In the genomic region with DNA sequence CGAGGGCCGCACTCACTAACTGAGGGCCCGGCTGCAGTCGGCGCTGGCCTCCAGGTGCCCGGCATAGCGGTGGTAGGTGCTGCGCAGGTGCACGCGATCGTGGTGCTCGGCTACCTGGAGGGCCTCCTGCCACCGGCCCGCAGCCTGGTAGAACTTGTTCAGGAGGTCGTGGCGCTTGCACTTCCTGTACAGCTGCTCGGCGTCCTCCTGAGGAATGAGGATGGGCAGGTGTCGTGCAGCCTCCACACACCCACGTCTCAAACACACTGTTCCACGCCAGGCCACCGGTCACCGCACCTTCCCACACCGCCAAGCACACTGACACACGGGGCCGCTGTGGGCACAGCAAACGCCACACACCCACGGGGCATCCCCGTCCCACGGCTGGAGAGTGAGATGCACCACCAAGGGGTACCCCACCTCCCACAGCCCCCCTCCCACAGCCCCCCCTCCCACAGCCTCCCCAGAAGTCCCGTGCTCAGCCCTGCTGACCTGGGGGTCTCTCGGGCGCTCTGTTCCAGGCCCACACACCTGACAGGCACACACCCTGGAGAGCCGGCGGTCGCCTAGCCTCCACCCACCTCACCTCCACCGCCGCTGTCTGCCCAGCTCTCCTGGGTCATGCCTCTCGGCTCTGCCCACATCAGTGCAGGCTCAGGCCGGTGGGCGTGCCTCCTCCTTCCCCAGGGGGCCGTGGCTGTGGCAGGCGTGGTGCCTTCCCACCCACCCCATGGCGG, we compare ENCODE assay signal across 21 cellular contexts. TPM values are rescaled to one million over a fixed set of nuclear protein-coding genes. Genes with fewer than 3 reads are reported as not detected.
DNase-seq lines count a peak whose midpoint lies in the region; ATAC-seq lines count a peak whose summit lies in the region.
"Had no signal": no experiment of that assay in that cellular context is flagged by ENCODE, and none has a peak within 500 bp of the region (broad histone marks: within the 10 kb centered on the region; RNA-seq: fewer than 3 reads in every experiment).

No MANE protein-coding gene starts in this region.

- H3K9me3 Mint-ChIP-seq in activated T-cell treated with anti-CD3 and anti-CD28 coated beads, Interleukin-2, amount 50 U/mL, for 4 hours: no peaks in the 10 kb centered on the region
- H3K9me3 Mint-ChIP-seq in effector memory CD8-positive, alpha-beta T cell: no peaks in the 10 kb centered on the region
- H3K9me3 Mint-ChIP-seq: brain; memory B cell; natural killer cell treated with Interleukin-12 subunit alpha and Interleukin-12 subunit beta and Interleukin-15 and Interleukin-18, amount 100 ng/mL, for 72 hours had no signal

- no peaks in the 10 kb centered on the region for H3K27me3 Mint-ChIP-seq in activated T-cell treated with anti-CD3 and anti-CD28 coated beads, Interleukin-2, amount 50 U/mL, for 4 hours (ENCODE audit: low read depth)
- H3K27me3 Mint-ChIP-seq in effector memory CD8-positive, alpha-beta T cell: no peaks in the 10 kb centered on the region
- H3K27me3 Mint-ChIP-seq: brain; natural killer cell treated with Interleukin-12 subunit alpha and Interleukin-12 subunit beta and Interleukin-15 and Interleukin-18, amount 100 ng/mL, for 72 hours; progenitor cell of endocrine pancreas had no signal

- 89% methylated on average over 44 of the region's 44 CpGs for WGBS in urinary bladder

- H3K4me3 ChIP-seq in urinary bladder (ENCODE audit: low read depth, low read length) (no peak overlapping the region), MG63 (no peak overlapping the region)
- H3K4me3 ChIP-seq: thyroid gland had no signal

- H3K27me3 ChIP-seq in MG63: no peaks in the 10 kb centered on the region
- H3K27me3 ChIP-seq: thyroid gland had no signal

- peak overlapping the region in 1 of 2 donors; percentile 23 for H3K27ac Mint-ChIP-seq in effector memory CD8-positive, alpha-beta T cell
- H3K27ac Mint-ChIP-seq: brain; memory B cell; natural killer cell treated with Interleukin-12 subunit alpha and Interleukin-12 subunit beta and Interleukin-15 and Interleukin-18, amount 100 ng/mL, for 72 hours; progenitor cell of endocrine pancreas had no signal

- peak; percentile 55 for DNase-seq in activated T-cell treated with anti-CD3 and anti-CD28 coated beads, Interleukin-2, amount 50 U/mL, for 1 hour
- DNase-seq in activated T-cell treated with anti-CD3 and anti-CD28 coated beads for 4 hours (no peak), GM03348 (ENCODE audit: low spot score) (no peak), MG63 (no peak)
- no peak for DNase-seq in activated T-cell treated with anti-CD3 and anti-CD28 coated beads, Interleukin-2, amount 50 U/mL, for 4 hours
- DNase-seq in effector memory CD8-positive, alpha-beta T cell: no peak
- DNase-seq: COR-L47, foreskin melanocyte, kidney glomerular epithelial cell, NCI-H1694 treated with DMSO at 0.1 percent for 48 hours, NCI-H2227 treated with DMSO at 0.1 percent for 48 hours, SK-N-SH, small intestine, thyroid gland had no signal

- no peaks in the 10 kb centered on the region for H3K9me3 ChIP-seq in MG63
- H3K9me3 ChIP-seq: SK-N-SH, thyroid gland had no signal

- peaks cover 28% of the 10 kb centered on the region for H3K4me1 Mint-ChIP-seq in activated T-cell treated with anti-CD3 and anti-CD28 coated beads, Interleukin-2, amount 50 U/mL, for 4 hours (ENCODE audit: low read depth)
- peaks cover 6 to 10% of the 10 kb centered on the region in 2 donors for H3K4me1 Mint-ChIP-seq in effector memory CD8-positive, alpha-beta T cell (ENCODE audit: low read depth in 2 of 2)
- H3K4me1 Mint-ChIP-seq: brain, memory B cell had no signal

- H3K4me1 ChIP-seq in urinary bladder (ENCODE audit: insufficient read depth): peaks cover 3% of the 10 kb centered on the region

- ATAC-seq in activated T-cell treated with anti-CD3 and anti-CD28 coated beads, Interleukin-2, amount 50 U/mL, for 4 hours: peak; percentile 29 to 38
- peak; percentile 68 for ATAC-seq in effector memory CD8-positive, alpha-beta T cell (replicated peaks)
- ATAC-seq in HG03439 (IDR thresholded peaks at IDR 0.05; ENCODE audit: unreplicated experiment): no peak
- ATAC-seq: natural killer cell treated with Interleukin-12 subunit alpha and Interleukin-12 subunit beta and Interleukin-15 and Interleukin-18, amount 100 ng/mL, for 72 hours had no signal

- no peaks in the 10 kb centered on the region for H3K36me3 Mint-ChIP-seq in activated T-cell treated with anti-CD3 and anti-CD28 coated beads, Interleukin-2, amount 50 U/mL, for 4 hours (ENCODE audit: insufficient read depth)
- peaks cover 5% of the 10 kb centered on the region for H3K36me3 Mint-ChIP-seq in effector memory CD8-positive, alpha-beta T cell (ENCODE audit: insufficient read depth)
- H3K36me3 Mint-ChIP-seq: memory B cell; natural killer cell treated with Interleukin-12 subunit alpha and Interleukin-12 subunit beta and Interleukin-15 and Interleukin-18, amount 100 ng/mL, for 72 hours had no signal

- H3K4me3 Mint-ChIP-seq in activated T-cell treated with anti-CD3 and anti-CD28 coated beads, Interleukin-2, amount 50 U/mL, for 4 hours: peak overlapping the region; percentile 60
- peak overlapping the region; percentile 60 to 70 for H3K4me3 Mint-ChIP-seq in effector memory CD8-positive, alpha-beta T cell
- H3K4me3 Mint-ChIP-seq: brain; memory B cell; natural killer cell treated with Interleukin-12 subunit alpha and Interleukin-12 subunit beta and Interleukin-15 and Interleukin-18, amount 100 ng/mL, for 72 hours had no signal

- no peaks in the 10 kb centered on the region for H3K36me3 ChIP-seq in urinary bladder (ENCODE audit: insufficient read depth)
- H3K36me3 ChIP-seq in MG63: no peaks in the 10 kb centered on the region

- peak overlapping the region; percentile 57 for H3K27ac ChIP-seq in urinary bladder (ENCODE audit: low read depth)
- H3K27ac ChIP-seq: thyroid gland had no signal

RNA-seq across cellular contexts. Expression of a gene that starts 7.4 kb away (rescaled TPM):
- total RNA-seq in activated T-cell treated with anti-CD3 and anti-CD28 coated beads, Interleukin-2, amount 50 U/mL, for 4 hours: 10 to 100 TPM; 11.7 to 16.7 (median 16.2) TPM
- 10.0 TPM for total RNA-seq in urinary bladder
- 66.0 TPM for polyA plus RNA-seq in urinary bladder
- 1.7 TPM in 1 of 2 replicates, not detected in the other for total RNA-seq in MG63 (2014; rRNA removed; shearing (Covaris generic); ENCODE audit: low replicate concordance)
- total RNA-seq: progenitor cell of endocrine pancreas had no signal

RNA-seq across cellular contexts. Expression of a gene that starts 32.9 kb away (rescaled TPM):
- total RNA-seq in activated T-cell treated with anti-CD3 and anti-CD28 coated beads, Interleukin-2, amount 50 U/mL, for 4 hours: 100 to 1,000 TPM; 103 to 131 (median 121) TPM
- 10.6 TPM for total RNA-seq in urinary bladder
- 39.7 TPM for polyA plus RNA-seq in urinary bladder
- total RNA-seq in MG63 (2014; rRNA removed; shearing (Covaris generic); ENCODE audit: low replicate concordance): 21.2 and 48.7 TPM in 2 replicates

RNA-seq across cellular contexts. Expression of a gene that starts 37.3 kb away (rescaled TPM):
- total RNA-seq in activated T-cell treated with anti-CD3 and anti-CD28 coated beads, Interleukin-2, amount 50 U/mL, for 4 hours: under 1 TPM in 1 of 3 donors, not detected in 2; 0.28 TPM
- total RNA-seq in urinary bladder: not detected
- 0.10 TPM for polyA plus RNA-seq in urinary bladder
- not detected in 2 replicates for total RNA-seq in MG63 (2014; rRNA removed; shearing (Covaris generic); ENCODE audit: low replicate concordance)
- total RNA-seq: progenitor cell of endocrine pancreas, thyroid gland had no signal
- polyA plus RNA-seq: AG04450, SK-N-SH had no signal

RNA-seq across cellular contexts. Expression of a gene that starts 51.2 kb away (rescaled TPM):
- 10 to 100 TPM; 54.2 to 60.7 (median 54.7) TPM for total RNA-seq in activated T-cell treated with anti-CD3 and anti-CD28 coated beads, Interleukin-2, amount 50 U/mL, for 4 hours
- 19.6 TPM for total RNA-seq in urinary bladder
- 64.0 TPM for polyA plus RNA-seq in urinary bladder
- total RNA-seq in MG63 (2014; rRNA removed; shearing (Covaris generic); ENCODE audit: low replicate concordance): 32.7 and 115 TPM in 2 replicates
